10 cellular contexts compared by ENCODE assay signal in the genomic region with DNA sequence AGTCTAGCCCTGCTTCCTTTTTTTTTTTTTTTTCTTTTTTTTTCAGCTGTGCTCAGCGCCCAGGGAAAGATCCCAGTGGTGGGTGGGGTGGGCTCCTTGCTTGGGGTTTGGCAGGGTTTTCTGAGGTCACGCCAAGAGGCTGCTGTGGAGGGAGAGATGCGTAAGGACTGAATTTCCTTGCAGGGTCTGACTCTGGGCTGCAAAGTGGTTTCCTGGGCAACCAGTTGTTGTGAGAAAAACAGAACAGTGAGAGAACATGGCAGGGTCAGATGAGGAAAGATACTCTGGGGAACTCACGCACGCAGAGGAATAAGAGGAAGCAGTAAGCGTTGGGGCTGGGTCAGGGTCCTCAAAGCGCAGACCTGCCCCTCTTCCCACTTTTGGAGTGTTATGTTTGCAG.
DNase-seq lines count a peak whose midpoint lies in the region; ATAC-seq, FAIRE-seq and TF ChIP-seq lines count a peak whose summit lies in the region.
"Had no signal": no experiment of that assay in that cellular context is flagged by ENCODE, and none has a peak within 500 bp of the region (broad histone marks: within the 10 kb centered on the region; RNA-seq: fewer than 3 reads in every experiment).

No MANE protein-coding gene starts in this region.

- FAIRE-seq in GM12892 (lab: Jason Lieb, UNC) (no peak), D721Med (lab: Jason Lieb, UNC) (no peak)
- FAIRE-seq: keratinocyte had no signal

- peaks cover 17% of the 10 kb centered on the region for H3K4me1 ChIP-seq in BLaER1
- H3K4me1 ChIP-seq in mucosa of descending colon (ENCODE audit: low read depth) = no peaks in the 10 kb centered on the region

- H3K27me3 ChIP-seq in BLaER1 = no peaks in the 10 kb centered on the region

- intact Hi-C loops in mucosa of descending colon (cut with DNase I, micrococcal nuclease) = loop anchor here (5.0 kb wide), 1 partner anchor 196 kb away; no protein-coding TSS in a partner anchor

- H3K4me3 ChIP-seq in BLaER1 (no peak overlapping the region), epithelial cell of proximal tubule (ENCODE audit: low read depth, low read length) (no peak overlapping the region), mucosa of descending colon (no peak overlapping the region)

- ATAC-seq in mucosa of descending colon (peak; percentile 64), GM21619 (IDR thresholded peaks at IDR 0.05; ENCODE audit: unreplicated experiment) (no peak)

- H3K36me3 ChIP-seq in BLaER1 = no peaks in the 10 kb centered on the region
- H3K36me3 ChIP-seq in mucosa of descending colon (ENCODE audit: low read depth) = no peaks in the 10 kb centered on the region

- peaks cover 27% of the 10 kb centered on the region for H3K9me3 ChIP-seq in BLaER1
- H3K9me3 ChIP-seq in mucosa of descending colon = peaks cover 4% of the 10 kb centered on the region

- peak overlapping the region; percentile 49 for H3K4me2 ChIP-seq in BLaER1

- peak; percentile 60 to 81 for DNase-seq in NOMO-1 (lab: John Stamatoyannopoulos, UW; ENCODE audit: unreplicated experiment in 2 of 2)
- peak; percentile 4 for DNase-seq in epithelial cell of proximal tubule (ENCODE audit: low read depth)
- DNase-seq in mucosa of descending colon = peak; percentile 52 to 69 (median 59)
- DNase-seq in GM12892 (ENCODE audit: insufficient read length) = no peak
- no peak for DNase-seq in D721Med (ENCODE audit: insufficient read length, low spot score)
- no peak for DNase-seq in T-helper 1 cell
- DNase-seq: cerebellar nuclear complex had no signal

- TF ChIP-seq CTCF in epithelial cell of proximal tubule (conservative IDR thresholded peaks at IDR 0.05; ENCODE audit: low read depth, low read length) (no peak), mucosa of descending colon (IDR thresholded peaks at IDR 0.05) (no peak), D721Med (IDR thresholded peaks at IDR 0.05; ENCODE audit: insufficient read depth, missing control alignments) (no peak)

- no peaks in the 10 kb centered on the region for H4K20me1 ChIP-seq in BLaER1

- no peak overlapping the region for H3K27ac ChIP-seq in BLaER1

- TF ChIP-seq POLR2A in GM12892 (IDR thresholded peaks at IDR 0.05; ENCODE audit: low read depth, low read length) = no peak

- no peak overlapping the region for H3K9ac ChIP-seq in BLaER1

Comparison
In these comparisons a context has a peak if more than half of its experiments do, and no peak if none do; other contexts are left out.
1. DNase-seq: peak in NOMO-1 (2 of 2), epithelial cell of proximal tubule (single experiment) and mucosa of descending colon (3 of 3); none in GM12892 (single experiment), D721Med (single experiment) and T-helper 1 cell (0 of 5).